Comparison of ENCODE assay signal across 1 cellular context in genomic region chr13:27853871-27854270, GRCh38.
TF ChIP-seq lines count a peak whose summit lies in the region.

No MANE protein-coding gene starts in this region.

TF ChIP-seq in H1, 55 proteins besides CTCF, POLR2A, EP300 and RAD21:
- TF ChIP-seq HDAC2 (IDR thresholded peaks at IDR 0.05; ENCODE audit: borderline replicate concordance in 1 of 2, low read depth in 2 of 2, low read length in 2 of 2) (no peak), TBP (IDR thresholded peaks at IDR 0.05; ENCODE audit: low read depth, low read length) (no peak), SUZ12 (IDR thresholded peaks at IDR 0.05; ENCODE audit: low read length) (no peak), CBX5 (IDR thresholded peaks at IDR 0.05; ENCODE audit: low read depth, low read length) (no peak)
